11 cellular contexts compared by ENCODE assay signal in genomic region chr15:35481992-35482391, GRCh38.
A peak's percentile ranks its signal among the peaks of the same experiment; 100 is the strongest.
DNase-seq lines count a peak whose midpoint lies in the region; ATAC-seq, FAIRE-seq and TF ChIP-seq lines count a peak whose summit lies in the region.
"Had no signal": no experiment of that assay in that cellular context is flagged by ENCODE, and none has a peak within 500 bp of the region (broad histone marks: within the 10 kb centered on the region; RNA-seq: fewer than 3 reads in every experiment).

No MANE protein-coding gene starts in this region.

- DNase-seq in COLO668 (lab: John Stamatoyannopoulos, UW; ENCODE audit: unreplicated experiment) (peak; percentile 14), HTR-8/SVneo (ENCODE audit: insufficient read length, low spot score) (peak; percentile 62), K562 (ENCODE audit: extremely low read depth in 1 of 4, low spot score in 3 of 4) (peak in 1 of 4 experiments; percentile 34), lung microvascular endothelial cell (ENCODE audit: low read depth in 2 of 2) (peak; percentile 59 to 79), left lobe of liver (ENCODE audit: low spot score) (no peak), NCI-H1105 treated with DMSO at 0.1 percent for 48 hours (lab: John Stamatoyannopoulos, UW) (no peak)
- DNase-seq in activated naive CD4-positive, alpha-beta T cell treated with anti-CD3 and anti-CD28 coated beads, Interleukin-2, amount 50 U/mL, for 72 hours (ENCODE audit: low spot score in 2 of 2), result no peak
- DNase-seq: NCI-H146; stimulated activated CD4-positive, alpha-beta T cell treated with anti-CD3 and anti-CD28 coated beads, Interleukin-4, amount 100 ng/mL, for 4 hours had no signal

- FAIRE-seq in HTR-8/SVneo (lab: Jason Lieb, UNC) (peak; percentile 77), K562 (lab: Jason Lieb, UNC) (no peak)

- no peak overlapping the region for H2AFZ ChIP-seq in K562 (ENCODE audit: low read depth, low read length)

- H3K79me2 ChIP-seq in K562 (ENCODE audit: control insufficient read depth, insufficient read depth, low read length), result no peaks in the 10 kb centered on the region

- ATAC-seq in K562, result peak; percentile 39; the same call in 1 of the 3 replicates
- no peak for ATAC-seq in left lobe of liver
- no peak for ATAC-seq in HG03175 (IDR thresholded peaks at IDR 0.05; ENCODE audit: unreplicated experiment)
- no peak for ATAC-seq in activated naive CD4-positive, alpha-beta T cell treated with anti-CD3 and anti-CD28 coated beads, Interleukin-2, amount 50 U/mL, for 72 hours

- H3K9me3 ChIP-seq in K562 (replicated peaks; ENCODE audit: control insufficient read depth, insufficient read depth, low read depth, low read length), result no peaks in the 10 kb centered on the region; the same call in none of the 2 replicates

- no peaks in the 10 kb centered on the region for H4K20me1 ChIP-seq in K562 (replicated peaks; ENCODE audit: control insufficient read depth, insufficient read depth, low read length)

- POLR2A ChIA-PET in K562 (lab: Yijun Ruan, JAX), result interaction anchor here (1.0 kb wide), 1 partner anchor 75 kb away, joined by 3 read pairs; no protein-coding TSS in a partner anchor

- TF ChIP-seq POLR2A in K562 (conservative IDR thresholded peaks at IDR 0.05), result no peak

- H3K36me3 Mint-ChIP-seq in activated naive CD4-positive, alpha-beta T cell treated with anti-CD3 and anti-CD28 coated beads, Interleukin-2, amount 50 U/mL, for 72 hours, result peaks cover 14 to 15% of the 10 kb centered on the region in 2 donors

- no peak for TF ChIP-seq RAD21 in K562 (CRISPR knock-in tag; conservative IDR thresholded peaks at IDR 0.05 in 1 of 2, IDR thresholded peaks at IDR 0.05 in 1 of 2)

- BruUV-seq in K562 (replicated peaks; lab: Mats Ljungman, UMichigan), result no TSS peak

- intact Hi-C loops in K562 (cut with micrococcal nuclease), result no loop called here

- H3K27ac ChIP-seq in K562 (ENCODE audit: extremely low read depth, low read depth, low read length), result no peak overlapping the region; the same call in 2 of the 3 replicates

- CTCF ChIA-PET in K562 (lab: Yijun Ruan, JAX; ENCODE audit: low intra/inter-chr PET ratio), result no interaction called here

- in situ Hi-C loops in K562 (cut with MboI), result no loop called here

- H3K27me3 ChIP-seq in K562 (ENCODE audit: control insufficient read depth in 2 of 2, insufficient read depth in 2 of 2, low read length in 2 of 2), result no peaks in the 10 kb centered on the region

- H3K4me3 ChIP-seq in K562, result no peak overlapping the region
- H3K4me3 ChIP-seq: lung had no signal

- H3K9me3 Mint-ChIP-seq in activated naive CD4-positive, alpha-beta T cell treated with anti-CD3 and anti-CD28 coated beads, Interleukin-2, amount 50 U/mL, for 72 hours, result peaks cover 10 to 11% of the 10 kb centered on the region in 2 donors

- H3K27ac Mint-ChIP-seq in activated naive CD4-positive, alpha-beta T cell treated with anti-CD3 and anti-CD28 coated beads, Interleukin-2, amount 50 U/mL, for 72 hours, result no peak overlapping the region

- no peak for TF ChIP-seq CTCF in K562 (IDR thresholded peaks at IDR 0.05 in 2 of 3, conservative IDR thresholded peaks at IDR 0.05 in 1 of 3; ENCODE audit: insufficient read depth in 2 of 3, low read depth in 1 of 3, low read length in 3 of 3)

- H3K4me1 ChIP-seq in K562 (replicated peaks in 1 of 2; ENCODE audit: control insufficient read depth in 2 of 2, insufficient read depth in 2 of 2, low read length in 2 of 2), result no peaks in the 10 kb centered on the region; a peak in 2 of 5 replicates

- no peaks in the 10 kb centered on the region for H3K36me3 ChIP-seq in K562 (ENCODE audit: control insufficient read depth, insufficient read depth, low read length)

- H3K9ac ChIP-seq in K562 (ENCODE audit: insufficient read depth in 1 of 2, low read depth in 2 of 2, low read length in 2 of 2), result no peak overlapping the region

- no peak overlapping the region for H3K4me2 ChIP-seq in K562 (ENCODE audit: insufficient read depth, low read length)

- no peaks in the 10 kb centered on the region for H3K9me1 ChIP-seq in K562 (ENCODE audit: control insufficient read depth, insufficient read depth, low read length)

- TF ChIP-seq EP300 in K562 (IDR thresholded peaks at IDR 0.05; ENCODE audit: low read length), result no peak

- WGBS in K562 (ENCODE audit: insufficient coverage, low coverage, missing lambda C conversion rate), result 23% methylated on average over 2 of the region's 2 CpGs

TF ChIP-seq in K562, 482 proteins besides CTCF, POLR2A, EP300 and RAD21:
- peak; percentile 68 for TF ChIP-seq CBFA2T3 (IDR thresholded peaks at IDR 0.05)
- TF ChIP-seq TCF3 (CRISPR knock-in tag; IDR thresholded peaks at IDR 0.05), result no peak
- TF ChIP-seq HDAC8 (tag; IDR thresholded peaks at IDR 0.05), result no peak
- 0 out of 2 replicates have a peak, but pooled peaks have one; percentile 14 for TF ChIP-seq FOSL1 (tag; conservative IDR thresholded peaks at IDR 0.05)
- no peak for TF ChIP-seq CREB1 (IDR thresholded peaks at IDR 0.05)
- TF ChIP-seq CREB1 (CRISPR knock-in tag; IDR thresholded peaks at IDR 0.05), result no peak
- TF ChIP-seq MAX (CRISPR knock-in tag; IDR thresholded peaks at IDR 0.05), result no peak
- 0 out of 2 replicates have a peak, but pooled peaks have one; percentile 15 for TF ChIP-seq CBFA2T2 (conservative IDR thresholded peaks at IDR 0.05)
- TF ChIP-seq ZNF140 (CRISPR knock-in tag; IDR thresholded peaks at IDR 0.05), result no peak
- TF ChIP-seq JUND (IDR thresholded peaks at IDR 0.05; ENCODE audit: borderline replicate concordance, low read depth, low read length), result peak; percentile 41; the same call in 1 of the 2 replicates
- TF ChIP-seq JUND (tag; IDR thresholded peaks at IDR 0.05; ENCODE audit: borderline replicate concordance, low read depth, low read length), result 0 out of 3 replicates have a peak, but pooled peaks have one; percentile 16
- no peak for TF ChIP-seq ZSCAN32 (CRISPR knock-in tag; IDR thresholded peaks at IDR 0.05)
- TF ChIP-seq RNF2 (IDR thresholded peaks at IDR 0.05), result no peak
- TF ChIP-seq PTBP1 (IDR thresholded peaks at IDR 0.05; ENCODE audit: low read depth, low read length), result no peak
- peak; percentile 90 for TF ChIP-seq HMBOX1 (IDR thresholded peaks at IDR 0.05)
- TF ChIP-seq TEAD4 (IDR thresholded peaks at IDR 0.05; ENCODE audit: low read length), result 0 out of 2 replicates have a peak, but pooled peaks have one; percentile 17
- TF ChIP-seq TEAD4 (CRISPR knock-in tag; IDR thresholded peaks at IDR 0.05; ENCODE audit: borderline replicate concordance), result no peak

Comparison
In these comparisons a context has a peak if more than half of its experiments do, and no peak if none do; other contexts are left out.
1. DNase-seq: peak in COLO668 (single experiment), HTR-8/SVneo (single experiment) and lung microvascular endothelial cell (2 of 2); none in left lobe of liver (single experiment), NCI-H1105 treated with DMSO at 0.1 percent for 48 hours (single experiment) and activated naive CD4-positive, alpha-beta T cell treated with anti-CD3 and anti-CD28 coated beads, Interleukin-2, amount 50 U/mL, for 72 hours (0 of 2).